In the genomic region with DNA sequence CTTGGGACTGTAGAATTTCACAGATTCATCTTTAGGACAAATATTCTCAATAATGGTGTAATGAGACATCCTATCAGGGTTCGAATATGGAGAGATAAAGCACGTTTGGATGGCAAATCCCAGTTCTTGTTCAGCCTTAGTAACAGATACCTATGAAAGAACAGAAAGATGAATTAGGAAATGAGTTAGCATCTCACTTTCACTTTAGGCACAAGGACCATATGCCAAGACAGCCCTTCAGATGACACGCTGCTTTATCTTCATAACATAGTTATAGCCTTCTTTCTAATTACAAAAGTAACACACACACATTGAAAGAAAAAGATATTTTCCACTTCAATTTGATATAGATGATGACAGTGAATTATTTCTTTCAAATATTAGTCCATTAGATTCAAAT, we compare ENCODE assay signal across 2 cellular contexts.
TF ChIP-seq lines count a peak whose summit lies in the region.

No MANE protein-coding gene starts in this region.

TF ChIP-seq in SK-N-SH, 30 proteins besides CTCF, POLR2A, EP300 and RAD21 (continued from another document):
- TF ChIP-seq, protein P1, sequence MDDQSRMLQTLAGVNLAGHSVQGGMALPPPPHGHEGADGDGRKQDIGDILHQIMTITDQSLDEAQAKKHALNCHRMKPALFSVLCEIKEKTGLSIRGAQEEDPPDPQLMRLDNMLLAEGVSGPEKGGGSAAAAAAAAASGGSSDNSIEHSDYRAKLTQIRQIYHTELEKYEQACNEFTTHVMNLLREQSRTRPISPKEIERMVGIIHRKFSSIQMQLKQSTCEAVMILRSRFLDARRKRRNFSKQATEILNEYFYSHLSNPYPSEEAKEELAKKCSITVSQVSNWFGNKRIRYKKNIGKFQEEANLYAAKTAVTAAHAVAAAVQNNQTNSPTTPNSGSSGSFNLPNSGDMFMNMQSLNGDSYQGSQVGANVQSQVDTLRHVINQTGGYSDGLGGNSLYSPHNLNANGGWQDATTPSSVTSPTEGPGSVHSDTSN (IDR thresholded peaks at IDR 0.05) = no peak
- TF ChIP-seq JUND (IDR thresholded peaks at IDR 0.05) (no peak), CHD2 (IDR thresholded peaks at IDR 0.05; ENCODE audit: low read length, partially characterized antibody) (no peak), RFX5 (IDR thresholded peaks at IDR 0.05; ENCODE audit: low read length) (no peak), RXRA (IDR thresholded peaks at IDR 0.05; ENCODE audit: borderline replicate concordance, low read depth) (no peak), NRF1 (IDR thresholded peaks at IDR 0.05; ENCODE audit: low read depth, low read length) (no peak), TCF12 (IDR thresholded peaks at IDR 0.05) (no peak), MEF2A (IDR thresholded peaks at IDR 0.05; ENCODE audit: borderline replicate concordance, low read depth) (no peak), FOXJ3 (CRISPR knock-in tag; IDR thresholded peaks at IDR 0.05) (no peak), SIN3A (IDR thresholded peaks at IDR 0.05; ENCODE audit: borderline replicate concordance, low read depth, low read length) (no peak), SMC3 (IDR thresholded peaks at IDR 0.05; ENCODE audit: low read depth, low read length) (no peak)

TF ChIP-seq in SK-N-SH treated with all-trans-retinoic acid at 6 μM for 48 hours, 23 proteins besides CTCF, POLR2A, EP300 and RAD21 (continued from another document):
- TF ChIP-seq, protein P2, sequence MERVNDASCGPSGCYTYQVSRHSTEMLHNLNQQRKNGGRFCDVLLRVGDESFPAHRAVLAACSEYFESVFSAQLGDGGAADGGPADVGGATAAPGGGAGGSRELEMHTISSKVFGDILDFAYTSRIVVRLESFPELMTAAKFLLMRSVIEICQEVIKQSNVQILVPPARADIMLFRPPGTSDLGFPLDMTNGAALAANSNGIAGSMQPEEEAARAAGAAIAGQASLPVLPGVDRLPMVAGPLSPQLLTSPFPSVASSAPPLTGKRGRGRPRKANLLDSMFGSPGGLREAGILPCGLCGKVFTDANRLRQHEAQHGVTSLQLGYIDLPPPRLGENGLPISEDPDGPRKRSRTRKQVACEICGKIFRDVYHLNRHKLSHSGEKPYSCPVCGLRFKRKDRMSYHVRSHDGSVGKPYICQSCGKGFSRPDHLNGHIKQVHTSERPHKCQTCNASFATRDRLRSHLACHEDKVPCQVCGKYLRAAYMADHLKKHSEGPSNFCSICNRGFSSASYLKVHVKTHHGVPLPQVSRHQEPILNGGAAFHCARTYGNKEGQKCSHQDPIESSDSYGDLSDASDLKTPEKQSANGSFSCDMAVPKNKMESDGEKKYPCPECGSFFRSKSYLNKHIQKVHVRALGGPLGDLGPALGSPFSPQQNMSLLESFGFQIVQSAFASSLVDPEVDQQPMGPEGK (CRISPR knock-in tag; IDR thresholded peaks at IDR 0.05; ENCODE audit: borderline replicate concordance) = no peak
